In the genomic region with DNA sequence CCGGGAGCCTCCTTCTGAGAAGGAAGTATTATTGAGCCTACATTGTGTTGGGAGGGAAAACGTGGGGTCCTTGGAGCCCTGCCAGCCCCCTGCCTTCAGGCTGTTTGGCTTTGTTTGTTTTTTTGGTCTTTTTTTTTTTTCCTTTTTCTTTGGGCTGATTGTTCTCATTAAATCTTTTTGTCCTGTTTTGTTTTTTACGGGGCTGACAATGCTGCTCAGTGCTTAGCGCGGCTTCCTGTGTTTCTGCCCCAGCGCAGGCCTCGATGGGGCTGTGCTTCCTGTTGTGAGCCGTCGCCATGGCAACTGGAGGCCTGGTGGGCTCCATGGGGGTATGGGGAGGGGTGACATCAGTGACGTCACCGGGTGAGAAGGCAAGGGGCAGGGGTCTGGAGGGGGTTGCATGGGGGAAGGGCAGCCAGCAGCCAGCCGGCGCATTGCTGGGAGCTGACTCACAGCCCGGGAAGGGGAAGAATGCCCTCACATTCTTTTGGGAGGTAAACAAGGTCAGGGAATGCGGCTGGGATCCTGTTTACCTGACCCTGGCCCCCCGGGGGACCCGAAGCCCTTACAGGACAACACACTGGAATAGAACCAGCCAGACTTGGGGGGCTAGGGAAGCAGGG, we compare ENCODE assay signal across 8 cellular contexts. TPM values are rescaled to one million over a fixed set of nuclear protein-coding genes. Genes with fewer than 3 reads are reported as not detected.
DNase-seq lines count a peak whose midpoint lies in the region; ATAC-seq and TF ChIP-seq lines count a peak whose summit lies in the region.

No MANE protein-coding gene starts in this region.

- H3K4me2 ChIP-seq in HCT116 (ENCODE audit: low read length), result peak overlapping the region; percentile 82

- H4K20me1 ChIP-seq in HCT116 (ENCODE audit: insufficient read depth), result no peaks in the 10 kb centered on the region

- CTCF ChIA-PET in HCT116 (lab: Charles Lee), result interaction anchor here (1.0 kb wide), 1 partner anchor 137 kb away, joined by 5 read pairs; no protein-coding TSS in a partner anchor

- RAD21 ChIA-PET in HCT116 (lab: Charles Lee; ENCODE audit: low non-redundant PET in 1 of 2, low total read pairs in 2 of 2, uncharacterized antibody in 2 of 2, unreplicated experiment in 2 of 2), result no interaction called here

- H3K9me2 ChIP-seq in HCT116 (ENCODE audit: insufficient read depth), result no peaks in the 10 kb centered on the region

- H3K9me3 ChIP-seq in HCT116 (ENCODE audit: control insufficient read depth in 1 of 2, insufficient read depth in 1 of 2, low read depth in 1 of 2, low read length in 2 of 2) (no peaks in the 10 kb centered on the region), ascending aorta (no peaks in the 10 kb centered on the region)

- BruUV-seq in HCT116 (replicated peaks; lab: Mats Ljungman, UMichigan), result no TSS peak

- POLR2A ChIA-PET in HCT116 (lab: Charles Lee), result interaction anchor here (1.0 to 1.7 kb wide), 4 partner anchors 70 to 145 kb away, joined by 3 to 5 read pairs (median 4); a partner anchor contains a TSS

- TF ChIP-seq RAD21 in HCT116 (IDR thresholded peaks at IDR 0.05; ENCODE audit: low read depth), result no peak

- no peak for TF ChIP-seq CTCF in HCT116 (IDR thresholded peaks at IDR 0.05 in 2 of 3, conservative IDR thresholded peaks at IDR 0.05 in 1 of 3; ENCODE audit: borderline replicate concordance in 1 of 3, insufficient read depth in 1 of 3, low read depth in 2 of 3, low read length in 2 of 3)
- TF ChIP-seq CTCF in ascending aorta (IDR thresholded peaks at IDR 0.05), result no peak

- H3K27me3 ChIP-seq in HCT116 (ENCODE audit: insufficient read depth, low read length) (no peaks in the 10 kb centered on the region), ascending aorta (no peaks in the 10 kb centered on the region)

- peak overlapping the region; percentile 57 for H3K9ac ChIP-seq in HCT116 (ENCODE audit: low read length)

- H3K36me3 ChIP-seq in HCT116 (ENCODE audit: control insufficient read depth in 1 of 2, insufficient read depth in 2 of 2, low read length in 2 of 2) (no peaks in the 10 kb centered on the region), ascending aorta (no peaks in the 10 kb centered on the region)

- no peaks in the 10 kb centered on the region for H3K79me2 ChIP-seq in HCT116 (ENCODE audit: insufficient read depth, low read length)

- H3K4me1 ChIP-seq in HCT116 (ENCODE audit: control insufficient read depth in 1 of 2, insufficient read depth in 2 of 2, low read length in 2 of 2) (peaks cover 38 to 75% of the 10 kb centered on the region in 2 experiments), ascending aorta (peaks cover 24 to 28% of the 10 kb centered on the region in 2 donors)

- H3K27ac ChIP-seq in HCT116 (ENCODE audit: low read depth, low read length) (peak overlapping the region; percentile 57), ascending aorta (peak overlapping the region; percentile 47 to 56)

- H3K4me3 ChIP-seq in HCT116 (replicated peaks in 1 of 2; ENCODE audit: low read depth in 1 of 2, low read length in 2 of 2) (peak overlapping the region in 1 of 2 experiments; percentile 43; a peak in 2 of 4 replicates), ascending aorta (peak overlapping the region; percentile 17 to 25)

- peak; percentile 23 for DNase-seq in HCT116 (ENCODE audit: low read depth, low spot score)
- peak; percentile 70 for DNase-seq in SW480 (ENCODE audit: low spot score)
- DNase-seq in ascending aorta (ENCODE audit: low spot score in 2 of 2), result peak; percentile 47 to 86
- DNase-seq in hepatic stellate cell (ENCODE audit: low spot score), result peak; percentile 91
- peak; percentile 76 for DNase-seq in retina
- DNase-seq in GF-D8 (lab: John Stamatoyannopoulos, UW), result no peak
- no peak for DNase-seq in NCI-H2171 treated with DMSO at 0.1 percent for 48 hours (lab: John Stamatoyannopoulos, UW)

- intact Hi-C loops in HCT116 (cut with micrococcal nuclease) (loop anchor here (5.0 kb wide), 2 partner anchors 33 to 118 kb away; no protein-coding TSS in a partner anchor), ascending aorta (cut with DNase I) (loop anchor here (5.0 kb wide), 2 partner anchors 83 to 353 kb away; no protein-coding TSS in a partner anchor)

- ATAC-seq in HCT116, result peak; percentile 44
- ATAC-seq in HG02852 (IDR thresholded peaks at IDR 0.05; ENCODE audit: unreplicated experiment), result no peak

- no peak for TF ChIP-seq POLR2A in HCT116 (IDR thresholded peaks at IDR 0.05; ENCODE audit: borderline replicate concordance, extremely low read depth, insufficient read depth, insufficient read length)

- H2AFZ ChIP-seq in HCT116 (ENCODE audit: low read depth, low read length, poor library complexity, severe bottlenecking), result peak overlapping the region; percentile 87

TF ChIP-seq in HCT116, 20 proteins besides CTCF, POLR2A, EP300 and RAD21:
- TF ChIP-seq JUND (IDR thresholded peaks at IDR 0.05) (no peak; the same call in 1 of the 2 replicates), SP1 (IDR thresholded peaks at IDR 0.05; ENCODE audit: low read depth) (peak; percentile 62), ZNF274 (IDR thresholded peaks at IDR 0.05; ENCODE audit: low read depth, low read length) (no peak), FOSL1 (IDR thresholded peaks at IDR 0.05; ENCODE audit: low read depth) (peak; percentile 85), YY1 (IDR thresholded peaks at IDR 0.05; ENCODE audit: extremely low read depth, insufficient replicate concordance, low read depth, low read length) (no peak)
- TF ChIP-seq, protein P1, sequence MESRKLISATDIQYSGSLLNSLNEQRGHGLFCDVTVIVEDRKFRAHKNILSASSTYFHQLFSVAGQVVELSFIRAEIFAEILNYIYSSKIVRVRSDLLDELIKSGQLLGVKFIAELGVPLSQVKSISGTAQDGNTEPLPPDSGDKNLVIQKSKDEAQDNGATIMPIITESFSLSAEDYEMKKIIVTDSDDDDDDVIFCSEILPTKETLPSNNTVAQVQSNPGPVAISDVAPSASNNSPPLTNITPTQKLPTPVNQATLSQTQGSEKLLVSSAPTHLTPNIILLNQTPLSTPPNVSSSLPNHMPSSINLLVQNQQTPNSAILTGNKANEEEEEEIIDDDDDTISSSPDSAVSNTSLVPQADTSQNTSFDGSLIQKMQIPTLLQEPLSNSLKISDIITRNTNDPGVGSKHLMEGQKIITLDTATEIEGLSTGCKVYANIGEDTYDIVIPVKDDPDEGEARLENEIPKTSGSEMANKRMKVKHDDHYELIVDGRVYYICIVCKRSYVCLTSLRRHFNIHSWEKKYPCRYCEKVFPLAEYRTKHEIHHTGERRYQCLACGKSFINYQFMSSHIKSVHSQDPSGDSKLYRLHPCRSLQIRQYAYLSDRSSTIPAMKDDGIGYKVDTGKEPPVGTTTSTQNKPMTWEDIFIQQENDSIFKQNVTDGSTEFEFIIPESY (IDR thresholded peaks at IDR 0.05; ENCODE audit: extremely low read depth, insufficient replicate concordance, low read length), result peak; percentile 56
- TF ChIP-seq, protein P2, sequence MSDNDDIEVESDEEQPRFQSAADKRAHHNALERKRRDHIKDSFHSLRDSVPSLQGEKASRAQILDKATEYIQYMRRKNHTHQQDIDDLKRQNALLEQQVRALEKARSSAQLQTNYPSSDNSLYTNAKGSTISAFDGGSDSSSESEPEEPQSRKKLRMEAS (IDR thresholded peaks at IDR 0.05), result no peak

RNA-seq across cellular contexts. Expression of a gene that starts 22.1 kb away (rescaled TPM):
- total RNA-seq in HCT116 (2021; ENCODE audit: unreplicated experiment), result 20.1 TPM
- 18.7 and 19.9 TPM in 2 replicates for polyA plus RNA-seq in HCT116 (2012)
- total RNA-seq in ascending aorta, result 261 TPM

Comparison
In these comparisons a context has a peak if more than half of its experiments do, and no peak if none do; other contexts are left out.
1. DNase-seq: peak in HCT116 (single experiment), SW480 (single experiment), ascending aorta (2 of 2), hepatic stellate cell (single experiment) and retina (single experiment); none in GF-D8 (single experiment) and NCI-H2171 treated with DMSO at 0.1 percent for 48 hours (single experiment).
2. RNA of a gene that starts 22.1 kb away (total RNA-seq): 261 TPM in ascending aorta (single experiment); 20.1 TPM in HCT116 (single experiment); every median in the first group is over 10 times any median in the second.